Comparison of ENCODE assay signal across 15 cellular contexts in the genomic region with DNA sequence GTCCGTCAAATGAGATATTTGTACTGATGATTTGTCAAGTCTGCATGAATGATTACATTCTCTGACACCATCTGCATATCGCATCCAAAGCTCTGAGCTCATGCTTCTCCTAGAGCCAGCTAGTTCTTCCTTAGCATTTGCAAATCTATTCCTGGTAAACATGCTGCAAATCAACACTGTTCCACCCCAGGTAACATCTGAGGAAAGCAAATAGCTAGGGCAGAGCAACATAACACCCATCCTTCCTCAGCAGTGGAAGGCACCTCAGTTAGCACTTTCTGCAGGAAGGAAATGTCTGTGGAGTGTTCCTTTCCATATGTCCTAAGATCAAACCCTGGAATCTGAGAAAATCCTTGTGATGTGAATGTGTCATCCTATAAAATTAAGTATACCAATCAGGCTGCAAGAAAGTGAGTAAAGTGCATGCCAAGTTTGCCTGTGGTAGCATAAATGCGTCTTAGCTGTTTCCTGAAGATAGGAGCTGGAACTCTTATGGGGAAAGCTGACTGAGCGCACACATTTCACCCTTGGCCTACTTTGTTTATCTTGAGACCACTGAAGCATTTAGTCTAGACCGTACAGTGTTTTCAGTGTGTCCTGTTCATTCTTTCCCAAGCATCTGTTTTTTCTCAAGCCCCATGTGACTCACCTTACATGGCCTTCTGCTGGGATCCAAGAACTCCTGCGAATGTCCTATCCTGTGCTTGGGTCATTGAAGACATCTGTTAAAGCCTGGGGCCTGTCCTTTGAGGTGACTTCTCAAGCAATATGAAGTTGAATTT. TPM values are rescaled to one million over a fixed set of nuclear protein-coding genes. Genes with fewer than 3 reads are reported as not detected.
DNase-seq lines count a peak whose midpoint lies in the region; ATAC-seq, FAIRE-seq and TF ChIP-seq lines count a peak whose summit lies in the region.
"Had no signal": no experiment of that assay in that cellular context is flagged by ENCODE, and none has a peak within 500 bp of the region (broad histone marks: within the 10 kb centered on the region; RNA-seq: fewer than 3 reads in every experiment).

No MANE protein-coding gene starts in this region.

- DNase-seq in HFF-Myc (ENCODE audit: extremely low read depth, low read depth) (peak; percentile 96), astrocyte (ENCODE audit: low read depth) (peak; percentile 99), left cardiac atrium (no peak), skeletal muscle cell (ENCODE audit: low read depth) (peak; percentile 59), neural progenitor cell (ENCODE audit: low spot score) (no peak), NCI-H524 treated with DMSO at 0.1 percent for 48 hours (lab: John Stamatoyannopoulos, UW) (no peak)
- DNase-seq: activated CD8-positive, alpha-beta memory T cell treated with anti-CD3 and anti-CD28 coated beads, Interleukin-2, amount 50 U/mL, for 48 hours; amygdala; KG1; NCI-H2081 treated with DMSO at 0.1 percent for 48 hours; substantia nigra had no signal

- FAIRE-seq in astrocyte (lab: Jason Lieb, UNC): peak; percentile 9

- H3K27ac ChIP-seq in astrocyte (ENCODE audit: low read depth, low read length) (peak overlapping the region; percentile 55), neural progenitor cell (no peak overlapping the region)

- TF ChIP-seq CTCF in HFF-Myc (IDR thresholded peaks at IDR 0.05; ENCODE audit: low read depth, low read length, missing control alignments) (no peak), astrocyte (IDR thresholded peaks at IDR 0.05; ENCODE audit: insufficient read depth, low read depth, low read length) (no peak), neural progenitor cell (IDR thresholded peaks at IDR 0.05) (no peak)

- ATAC-seq in left cardiac atrium: peak; percentile 70 to 82
- no peak for ATAC-seq in GM21528 (IDR thresholded peaks at IDR 0.05; ENCODE audit: low FRiP score, unreplicated experiment)
- no peak for ATAC-seq in HG03432 (IDR thresholded peaks at IDR 0.05; ENCODE audit: unreplicated experiment)
- ATAC-seq: Panc1 had no signal

- H4K20me1 ChIP-seq in astrocyte (ENCODE audit: insufficient read depth, low read length) (no peaks in the 10 kb centered on the region), neural progenitor cell (ENCODE audit: low read depth) (no peaks in the 10 kb centered on the region)

- H2AFZ ChIP-seq in astrocyte (ENCODE audit: low read depth, low read length): no peak overlapping the region
- H2AFZ ChIP-seq in neural progenitor cell (replicated peaks): no peak overlapping the region

- no peaks in the 10 kb centered on the region for H3K9me3 ChIP-seq in astrocyte (ENCODE audit: insufficient read depth, low read depth, low read length)
- no peaks in the 10 kb centered on the region for H3K9me3 ChIP-seq in neural progenitor cell (ENCODE audit: low read depth)
- H3K9me3 ChIP-seq: HAP-1 had no signal

- H3K27me3 Mint-ChIP-seq in astrocyte (ENCODE audit: low read depth, unreplicated experiment): no peaks in the 10 kb centered on the region
- no peaks in the 10 kb centered on the region for H3K27me3 Mint-ChIP-seq in neural progenitor cell (ENCODE audit: insufficient read depth, low read depth)

- H3K4me2 ChIP-seq in astrocyte (ENCODE audit: low read length) (peak overlapping the region; percentile 41), neural progenitor cell (no peak overlapping the region)

- H3K27me3 ChIP-seq in astrocyte (ENCODE audit: insufficient read depth, low read length): no peaks in the 10 kb centered on the region
- H3K27me3 ChIP-seq in neural progenitor cell: no peaks in the 10 kb centered on the region

- no peaks in the 10 kb centered on the region for H3K36me3 ChIP-seq in astrocyte (ENCODE audit: insufficient read depth, low read length)
- no peaks in the 10 kb centered on the region for H3K36me3 ChIP-seq in neural progenitor cell
- H3K36me3 ChIP-seq: HAP-1 had no signal

- intact Hi-C loops in left cardiac atrium (cut with DNase I): no loop called here

- H3K4me1 Mint-ChIP-seq in astrocyte (ENCODE audit: low read depth, unreplicated experiment): peaks cover 8% of the 10 kb centered on the region
- H3K4me1 Mint-ChIP-seq in neural progenitor cell: no peaks in the 10 kb centered on the region

- H3K4me3 ChIP-seq in HFF-Myc (replicated peaks; ENCODE audit: low read depth, low read length) (no peak overlapping the region), astrocyte (ENCODE audit: insufficient read depth, low read depth, low read length) (no peak overlapping the region), skeletal muscle cell (ENCODE audit: low read depth, low read length) (no peak overlapping the region), neural progenitor cell (no peak overlapping the region)
- H3K4me3 ChIP-seq: HAP-1 had no signal

- H3K27ac Mint-ChIP-seq in astrocyte (ENCODE audit: unreplicated experiment): no peak overlapping the region
- no peak overlapping the region for H3K27ac Mint-ChIP-seq in neural progenitor cell

- H3K9me3 Mint-ChIP-seq in astrocyte (ENCODE audit: unreplicated experiment): peaks cover 3% of the 10 kb centered on the region
- H3K9me3 Mint-ChIP-seq in neural progenitor cell: peaks cover 9% of the 10 kb centered on the region

- no peak overlapping the region for H3K4me3 Mint-ChIP-seq in astrocyte (ENCODE audit: unreplicated experiment)
- no peak overlapping the region for H3K4me3 Mint-ChIP-seq in neural progenitor cell

- H3K4me1 ChIP-seq in astrocyte (ENCODE audit: insufficient read depth, low read length) (peaks cover 9% of the 10 kb centered on the region), neural progenitor cell (no peaks in the 10 kb centered on the region)
- H3K4me1 ChIP-seq: HAP-1 had no signal

- no peaks in the 10 kb centered on the region for H3F3A ChIP-seq in neural progenitor cell (ENCODE audit: low read depth)

- peak overlapping the region; percentile 47 for H3K9ac ChIP-seq in astrocyte (ENCODE audit: low read length)
- H3K9ac ChIP-seq in neural progenitor cell: no peak overlapping the region

- H3K36me3 Mint-ChIP-seq in astrocyte (ENCODE audit: low read depth, unreplicated experiment) (no peaks in the 10 kb centered on the region), neural progenitor cell (no peaks in the 10 kb centered on the region)

- H3K79me2 ChIP-seq in astrocyte (ENCODE audit: insufficient read depth, low read length): no peaks in the 10 kb centered on the region
- no peaks in the 10 kb centered on the region for H3K79me2 ChIP-seq in neural progenitor cell (ENCODE audit: low read depth)

RNA-seq across cellular contexts. Expression of gene STARD4, which starts 50.9 kb away (rescaled TPM):
- total RNA-seq in astrocyte (68.5 and 84.9 TPM in 2 replicates), left cardiac atrium (10 to 100 TPM in 1 of 2 donors, 1 to 10 TPM in 1; 6.5 to 22.3 TPM), neural progenitor cell (ENCODE audit: low replicate concordance) (101 and 157 TPM in 2 replicates)

Comparison
In these comparisons a context has a peak if more than half of its experiments do, and no peak if none do; other contexts are left out.
1. DNase-seq: peak in HFF-Myc (single experiment), astrocyte (single experiment) and skeletal muscle cell (single experiment); none in left cardiac atrium (single experiment), neural progenitor cell (single experiment) and NCI-H524 treated with DMSO at 0.1 percent for 48 hours (single experiment).
2. ATAC-seq: peak in left cardiac atrium (2 of 2); none in GM21528 (single experiment) and HG03432 (single experiment).